In genomic region chr3:54008099-54008498, GRCh38 we compare ENCODE assay signal across 14 cellular contexts.
"Had no signal": no experiment of that assay in that cellular context is flagged by ENCODE, and none has a peak within 500 bp of the region (broad histone marks: within the 10 kb centered on the region; RNA-seq: fewer than 3 reads in every experiment).

No MANE protein-coding gene starts in this region.

- H3K9me3 ChIP-seq: ascending aorta, spleen had no signal

- H3K4me3 ChIP-seq: ascending aorta, lung, spleen had no signal

- H3K27ac ChIP-seq: ascending aorta, foreskin keratinocyte, spleen had no signal

- H3K4me1 ChIP-seq: ascending aorta, foreskin keratinocyte, spleen had no signal

- DNase-seq: activated CD4-positive, CD25-positive, alpha-beta regulatory T cell treated with anti-CD3 and anti-CD28 coated beads, Interleukin-2, amount 50 U/mL, for 72 hours; activated effector memory CD4-positive, alpha-beta T cell treated with anti-CD3 and anti-CD28 coated beads, Interleukin-2, amount 50 U/mL, for 16 hours; activated naive CD4-positive, alpha-beta T cell treated with anti-CD3 and anti-CD28 coated beads, Interleukin-2, amount 50 U/mL, for 16 hours; activated T-cell treated with anti-CD3 and anti-CD28 coated beads, Interleukin-2, amount 50 U/mL, for 72 hours; dermis blood vessel endothelial cell; effector memory CD8-positive, alpha-beta T cell; kidney; retina; spleen; stimulated activated CD4-positive, alpha-beta T cell treated with anti-CD3 and anti-CD28 coated beads, Interleukin-4, amount 100 ng/mL, for 4 hours; T-helper 2 cell had no signal

- H3K27me3 ChIP-seq: ascending aorta, foreskin keratinocyte had no signal

- H3K36me3 ChIP-seq: ascending aorta, spleen had no signal
